Comparison of ENCODE assay signal across 9 cellular contexts in the genomic region with DNA sequence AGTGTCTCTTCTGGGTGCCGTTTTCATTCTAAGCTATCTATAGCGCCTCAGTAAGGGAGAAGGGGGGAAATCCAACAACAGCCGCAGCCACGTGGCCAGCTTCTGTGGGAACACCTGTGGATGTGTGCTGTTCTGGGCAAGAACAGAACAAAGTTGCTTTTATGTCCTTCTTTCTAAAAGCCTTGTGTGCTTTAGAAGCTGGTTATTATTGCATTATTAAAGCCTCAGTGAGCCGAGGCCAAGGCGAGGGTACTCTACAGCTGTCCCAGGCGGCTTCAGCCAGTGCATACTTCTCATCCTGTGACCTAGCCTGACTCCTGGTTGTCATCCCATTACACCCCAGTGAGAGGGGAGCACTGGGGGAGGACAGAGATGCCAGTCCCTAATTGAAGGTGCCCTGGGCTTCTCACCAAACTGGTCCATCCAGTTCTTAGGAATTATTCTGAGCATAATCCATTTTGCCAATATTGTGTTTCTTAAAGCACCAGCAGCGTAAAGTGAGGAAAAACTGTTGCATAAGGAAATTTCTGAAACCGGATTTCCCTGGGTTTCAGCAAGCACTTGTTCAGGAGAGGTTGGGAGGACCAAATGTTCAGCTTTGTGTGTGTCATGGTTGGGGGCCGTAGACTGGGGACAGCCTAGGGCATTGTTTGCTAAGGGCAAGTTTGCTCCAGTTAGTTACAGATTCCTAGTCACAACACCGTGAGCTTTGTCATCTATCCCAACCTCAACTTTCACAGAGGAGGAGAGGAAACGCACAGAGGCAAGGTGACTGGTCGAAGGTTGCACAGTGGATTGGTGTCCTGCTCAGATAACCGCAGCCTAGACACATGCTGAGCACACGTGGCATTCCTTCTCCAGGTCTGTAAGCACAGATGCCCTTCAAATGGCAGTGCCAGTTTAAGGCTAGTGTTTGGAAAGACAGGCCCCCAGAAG.
DNase-seq lines count a peak whose midpoint lies in the region; ATAC-seq and TF ChIP-seq lines count a peak whose summit lies in the region.
"Had no signal": no experiment of that assay in that cellular context is flagged by ENCODE, and none has a peak within 500 bp of the region (broad histone marks: within the 10 kb centered on the region; RNA-seq: fewer than 3 reads in every experiment).

No MANE protein-coding gene starts in this region.

- no peaks in the 10 kb centered on the region for H3K36me3 Mint-ChIP-seq in natural killer cell

- no peaks in the 10 kb centered on the region for H3K9me3 ChIP-seq in ascending aorta

- H3K4me3 Mint-ChIP-seq in natural killer cell, result no peak overlapping the region

- H3K4me1 ChIP-seq in foreskin keratinocyte (peaks cover 11% of the 10 kb centered on the region), ascending aorta (no peaks in the 10 kb centered on the region)

- H3K27ac ChIP-seq in foreskin keratinocyte (no peak overlapping the region), ascending aorta (no peak overlapping the region)

- no peaks in the 10 kb centered on the region for H3K27me3 Mint-ChIP-seq in natural killer cell (ENCODE audit: low read depth in 2 of 2)

- TF ChIP-seq CTCF in foreskin keratinocyte (conservative IDR thresholded peaks at IDR 0.05), result no peak
- no peak for TF ChIP-seq CTCF in ascending aorta (IDR thresholded peaks at IDR 0.05)
- TF ChIP-seq CTCF in natural killer cell (IDR thresholded peaks at IDR 0.05), result no peak

- H3K27me3 ChIP-seq in foreskin keratinocyte (no peaks in the 10 kb centered on the region), ascending aorta (no peaks in the 10 kb centered on the region)

- intact Hi-C loops in posterior cingulate gyrus (cut with DNase I) (no loop called here), ascending aorta (cut with DNase I) (no loop called here), natural killer cell (cut with micrococcal nuclease) (no loop called here)

- no peaks in the 10 kb centered on the region for H3K36me3 ChIP-seq in ascending aorta

- DNase-seq in ELF-1 (ENCODE audit: low read depth, low spot score), result peak; percentile 44
- DNase-seq in NCI-H510A treated with DMSO at 0.1 percent for 48 hours (lab: John Stamatoyannopoulos, UW), result peak; percentile 85
- peak in 1 of 2 donors; percentile 55 for DNase-seq in foreskin keratinocyte
- peak in 7 of 10 donors; percentile 13 to 91 (median 50) for DNase-seq in posterior cingulate gyrus
- no peak for DNase-seq in stimulated activated CD4-positive, alpha-beta T cell treated with anti-CD3 and anti-CD28 coated beads, Interleukin-1b, Interleukin-23, amount 100 ng/mL, for 48 hours
- DNase-seq in ascending aorta (ENCODE audit: low spot score in 2 of 2), result no peak
- DNase-seq in natural killer cell, result no peak
- DNase-seq: activated CD4-positive, alpha-beta T cell treated with anti-CD3 and anti-CD28 coated beads, Interleukin-2, amount 50 U/mL, for 48 hours had no signal

- ATAC-seq in foreskin keratinocyte, result peak; percentile 61
- ATAC-seq in HG03135 (IDR thresholded peaks at IDR 0.05; ENCODE audit: unreplicated experiment), result no peak
- no peak for ATAC-seq in natural killer cell

- H3K9me3 Mint-ChIP-seq in natural killer cell, result no peaks in the 10 kb centered on the region

- H3K27ac Mint-ChIP-seq in natural killer cell, result no peak overlapping the region

- H3K4me1 Mint-ChIP-seq in natural killer cell, result peaks cover 0 to 4% of the 10 kb centered on the region in 2 donors

- no peak overlapping the region for H3K4me3 ChIP-seq in ascending aorta

Comparison
In these comparisons a context has a peak if more than half of its experiments do, and no peak if none do; other contexts are left out.
1. DNase-seq: peak in ELF-1 (single experiment), NCI-H510A treated with DMSO at 0.1 percent for 48 hours (single experiment) and posterior cingulate gyrus (7 of 10); none in stimulated activated CD4-positive, alpha-beta T cell treated with anti-CD3 and anti-CD28 coated beads, Interleukin-1b, Interleukin-23, amount 100 ng/mL, for 48 hours (single experiment), ascending aorta (0 of 2) and natural killer cell (single experiment).